In the genomic region with DNA sequence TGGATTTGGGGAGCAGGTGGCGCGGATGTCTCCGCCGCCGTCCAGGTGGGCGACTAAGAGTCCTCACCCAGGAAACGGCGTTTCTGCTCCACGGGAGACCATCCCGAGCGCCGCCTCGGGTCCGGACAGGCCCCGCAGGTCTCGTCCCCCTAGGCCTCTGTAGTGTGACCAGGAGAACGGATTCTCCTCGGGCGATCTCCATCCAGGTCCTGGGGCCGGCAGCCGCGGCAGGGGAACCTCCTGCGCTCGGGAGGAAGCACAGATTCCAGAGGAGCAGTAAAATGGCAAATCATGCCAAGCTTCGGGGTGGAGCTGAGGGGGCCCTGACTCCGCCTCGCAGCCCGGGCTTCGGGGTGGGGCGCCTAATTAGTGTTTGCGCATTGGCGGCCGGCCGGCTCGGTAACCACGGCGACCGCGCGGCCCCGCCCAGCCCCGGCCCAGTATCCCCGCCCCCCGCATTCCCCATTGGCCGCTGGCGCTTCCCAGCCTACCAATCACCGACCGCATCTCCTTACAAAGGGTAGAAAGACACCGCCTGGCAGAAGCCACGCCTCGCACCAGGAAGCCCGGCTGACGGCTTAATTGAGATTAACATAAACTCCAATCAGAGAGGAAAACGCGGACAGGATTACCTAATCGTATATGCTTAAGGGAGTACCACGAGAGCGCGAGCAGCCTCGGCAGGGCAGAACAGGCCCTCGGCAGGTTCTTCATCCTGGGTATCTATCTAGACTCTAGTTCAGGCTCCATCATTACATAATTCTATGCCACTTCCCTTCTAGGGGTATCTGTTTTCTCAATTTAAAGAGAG, we compare ENCODE assay signal across 8 cellular contexts.
DNase-seq lines count a peak whose midpoint lies in the region; ATAC-seq and TF ChIP-seq lines count a peak whose summit lies in the region.

No MANE protein-coding gene starts in this region.

- H3K27ac Mint-ChIP-seq in T-helper 1 cell treated with Interleukin-12 subunit alpha and Interleukin-12 subunit beta and Interleukin-4 antibody, amounts not matched to agents 30 μg/mL and 1 μg/mL, for 36 hours: peak overlapping the region; percentile 94

- peak overlapping the region; percentile 83 for H3K4me3 Mint-ChIP-seq in T-helper 1 cell treated with Interleukin-12 subunit alpha and Interleukin-12 subunit beta and Interleukin-4 antibody, amounts not matched to agents 30 μg/mL and 1 μg/mL, for 36 hours

- peaks cover 11% of the 10 kb centered on the region for H3K4me1 Mint-ChIP-seq in T-helper 1 cell treated with Interleukin-12 subunit alpha and Interleukin-12 subunit beta and Interleukin-4 antibody, amounts not matched to agents 30 μg/mL and 1 μg/mL, for 36 hours (ENCODE audit: low read depth)

- WGBS in upper lobe of left lung, 2 donors: 0% methylated on average over 8 to 33 of the region's 61 CpGs

- peaks cover 8% of the 10 kb centered on the region for H3K9me3 Mint-ChIP-seq in T-helper 1 cell treated with Interleukin-12 subunit alpha and Interleukin-12 subunit beta and Interleukin-4 antibody, amounts not matched to agents 30 μg/mL and 1 μg/mL, for 36 hours

- H3K27ac ChIP-seq in upper lobe of left lung: peak overlapping the region; percentile 92 to 98 (median 96)

- DNase-seq in NCI-H1694 (lab: John Stamatoyannopoulos, UW) (peak; percentile 95), amygdala (lab: John Stamatoyannopoulos, UW) (peak; percentile 61 to 99 (median 95)), left cardiac atrium (peak; percentile 97), posterior cingulate gyrus (peak; percentile 91 to 99 (median 96)), upper lobe of left lung (peak; percentile 98)

- ATAC-seq in HG02884 (IDR thresholded peaks at IDR 0.05; ENCODE audit: unreplicated experiment) (peak; percentile 95), left cardiac atrium (peak; percentile 95 to 96), upper lobe of left lung (ENCODE audit: low FRiP score in 2 of 2) (peak; percentile 97)

- no peaks in the 10 kb centered on the region for H3K36me3 Mint-ChIP-seq in T-helper 1 cell treated with Interleukin-12 subunit alpha and Interleukin-12 subunit beta and Interleukin-4 antibody, amounts not matched to agents 30 μg/mL and 1 μg/mL, for 36 hours (ENCODE audit: low read depth)

- H3K36me3 ChIP-seq in upper lobe of left lung: no peaks in the 10 kb centered on the region

- intact Hi-C loops in left cardiac atrium (cut with DNase I): loop anchor here in 1 of 2 donors (2.0 to 10.0 kb wide), 2 partner anchors 61 to 155 kb away; no protein-coding TSS in a partner anchor
- intact Hi-C loops in posterior cingulate gyrus (cut with DNase I): loop anchor here (5.0 to 10.0 kb wide), 2 partner anchors 438 to 975 kb away; no protein-coding TSS in a partner anchor

- H3K4me1 ChIP-seq in upper lobe of left lung: peaks cover 9 to 23% (median 15%) of the 10 kb centered on the region in 4 donors

- H3K4me3 ChIP-seq in upper lobe of left lung: peak overlapping the region; percentile 66 to 95 (median 88)

- TF ChIP-seq POLR2A in GM15510 (IDR thresholded peaks at IDR 0.05; ENCODE audit: borderline replicate concordance, extremely low read depth, insufficient read length) (peak; percentile 60), upper lobe of left lung (IDR thresholded peaks at IDR 0.05) (peak; percentile 67 to 96 (median 91))

- no peak for TF ChIP-seq CTCF in upper lobe of left lung (IDR thresholded peaks at IDR 0.05)

- no peaks in the 10 kb centered on the region for H3K27me3 ChIP-seq in upper lobe of left lung

- peak in 1 of 4 donors; percentile 20 for TF ChIP-seq EP300 in upper lobe of left lung (IDR thresholded peaks at IDR 0.05)

- H3K27me3 Mint-ChIP-seq in T-helper 1 cell treated with Interleukin-12 subunit alpha and Interleukin-12 subunit beta and Interleukin-4 antibody, amounts not matched to agents 30 μg/mL and 1 μg/mL, for 36 hours (ENCODE audit: low read depth): no peaks in the 10 kb centered on the region

- H3K9me3 ChIP-seq in upper lobe of left lung: no peaks in the 10 kb centered on the region

Comparison
In these comparisons a context has a peak if more than half of its experiments do, and no peak if none do; other contexts are left out.
1. Peak in every context shown above with its lines: DNase-seq, ATAC-seq, H3K4me3 ChIP-seq and H3K27ac ChIP-seq.